In genomic region chr1:248421384-248421783, GRCh38 we compare ENCODE assay signal across 31 cellular contexts. TPM values are rescaled to one million over a fixed set of nuclear protein-coding genes. Genes with fewer than 3 reads are reported as not detected.
A peak's percentile ranks its signal among the peaks of the same experiment; 100 is the strongest.
DNase-seq lines count a peak whose midpoint lies in the region; ATAC-seq, FAIRE-seq and TF ChIP-seq lines count a peak whose summit lies in the region.
"Had no signal": no experiment of that assay in that cellular context is flagged by ENCODE, and none has a peak within 500 bp of the region (broad histone marks: within the 10 kb centered on the region; RNA-seq: fewer than 3 reads in every experiment).

No MANE protein-coding gene starts in this region.

- ATAC-seq in A549 (no peak), foreskin keratinocyte (no peak)
- ATAC-seq: gastroesophageal sphincter; left colon; natural killer cell treated with Interleukin-12 subunit alpha and Interleukin-12 subunit beta and Interleukin-15 and Interleukin-18, amount 100 ng/mL, for 72 hours; pancreas; stimulated activated effector memory CD8-positive, alpha-beta T cell treated with anti-CD3 and anti-CD28 coated beads, Interleukin-12 subunit alpha, Interleukin-12 subunit beta, amount 100 ng/mL, for 72 hours; T-cell had no signal

- peaks cover 5% of the 10 kb centered on the region; the same call in 2 of the 3 replicates for H3K9me3 ChIP-seq in A549
- no peaks in the 10 kb centered on the region for H3K9me3 ChIP-seq in HEK293 (ENCODE audit: control insufficient read depth, insufficient read depth, low read depth, low read length)
- H3K9me3 ChIP-seq in thyroid gland: no peaks in the 10 kb centered on the region
- H3K9me3 ChIP-seq: pancreas, testis had no signal

- H3K27ac ChIP-seq in A549 (no peak overlapping the region), HEK293 (ENCODE audit: extremely low read depth, low read depth, low read length) (no peak overlapping the region), foreskin keratinocyte (no peak overlapping the region), thyroid gland (no peak overlapping the region)
- H3K27ac ChIP-seq: cardiac muscle cell, dorsolateral prefrontal cortex, epithelial cell of prostate, gastroesophageal sphincter, pancreas, sigmoid colon, testis had no signal

- H3K36me3 ChIP-seq in HEK293 (ENCODE audit: control insufficient read depth in 2 of 2, insufficient read depth in 1 of 2, low read length in 2 of 2): no peaks in the 10 kb centered on the region
- H3K36me3 ChIP-seq in thyroid gland: no peaks in the 10 kb centered on the region
- H3K36me3 ChIP-seq: cardiac muscle cell, gastroesophageal sphincter, pancreas, sigmoid colon had no signal

- DNase-seq in A549 (ENCODE audit: low read depth in 1 of 2, low spot score in 1 of 2) (peak in 1 of 2 experiments; percentile 4), SK-N-DZ (ENCODE audit: low spot score) (peak; percentile 6), foreskin keratinocyte (peak; percentile 2 to 39), thyroid gland (no peak), NCI-H446 (lab: John Stamatoyannopoulos, UW) (no peak), H4 (ENCODE audit: low spot score) (no peak), T-helper 1 cell (no peak)
- DNase-seq: activated CD4-positive, alpha-beta T cell treated with anti-CD3 and anti-CD28 coated beads, Interleukin-2, amount 10 ng/mL, durations not matched to agents 7 days and 5 days; activated CD8-positive, alpha-beta memory T cell treated with anti-CD3 and anti-CD28 coated beads, Interleukin-2, amount 50 U/mL, for 4 hours; activated effector memory CD4-positive, alpha-beta T cell treated with Interleukin-2 at 50 U/mL for 16 hours; dorsolateral prefrontal cortex; HCEC 1CT; left colon; NCI-H1417 treated with DMSO at 0.1 percent for 48 hours; NCI-H82; pancreas; SIG-M5; sigmoid colon; T-cell; testis had no signal

- CTCF ChIA-PET in A549 (lab: Yijun Ruan, JAX) (interaction anchor here (0.6 kb wide), 1 partner anchor 547 kb away, joined by 4 read pairs; no protein-coding TSS in a partner anchor), HEK293 (lab: Yijun Ruan, JAX) (no interaction called here)

- H3K27me3 ChIP-seq in foreskin keratinocyte: no peaks in the 10 kb centered on the region
- no peaks in the 10 kb centered on the region for H3K27me3 ChIP-seq in thyroid gland
- H3K27me3 ChIP-seq: cardiac muscle cell, dorsolateral prefrontal cortex, gastroesophageal sphincter, pancreas, sigmoid colon, testis had no signal

- TF ChIP-seq POLR2A in A549 (IDR thresholded peaks at IDR 0.05; ENCODE audit: low read length) (no peak), thyroid gland (IDR thresholded peaks at IDR 0.05) (no peak)

- no peak for FAIRE-seq in A549 (lab: Jason Lieb, UNC)
- FAIRE-seq: HTR-8/SVneo had no signal

- no peak overlapping the region for H3K4me3 ChIP-seq in A549
- H3K4me3 ChIP-seq in HEK293 (ENCODE audit: low read depth, low read length): no peak overlapping the region
- H3K4me3 ChIP-seq in thyroid gland (replicated peaks in 1 of 3): no peak overlapping the region
- H3K4me3 ChIP-seq: cardiac muscle cell, dorsolateral prefrontal cortex, gastroesophageal sphincter, pancreas, sigmoid colon, testis had no signal

- no peaks in the 10 kb centered on the region for H3K4me1 ChIP-seq in A549
- no peaks in the 10 kb centered on the region for H3K4me1 ChIP-seq in HEK293 (ENCODE audit: control insufficient read depth, insufficient read depth, low read length)
- H3K4me1 ChIP-seq in foreskin keratinocyte: no peaks in the 10 kb centered on the region
- no peaks in the 10 kb centered on the region for H3K4me1 ChIP-seq in thyroid gland
- H3K4me1 ChIP-seq: gastroesophageal sphincter, pancreas, sigmoid colon, testis had no signal

- POLR2A ChIA-PET in A549 (lab: Yijun Ruan, JAX): no interaction called here
- POLR2A ChIA-PET in HEK293 (lab: Yijun Ruan, JAX): no interaction called here

- no peak for TF ChIP-seq RAD21 in A549 (conservative IDR thresholded peaks at IDR 0.05 in 1 of 2, IDR thresholded peaks at IDR 0.05 in 1 of 2)

- H3K4me2 ChIP-seq in A549: no peak overlapping the region

- no peak for TF ChIP-seq EP300 in A549 (IDR thresholded peaks at IDR 0.05)

- 2% methylated on average over 1 of the region's 1 CpG for WGBS in A549 (ENCODE audit: missing lambda C conversion rate)
- 20 to 37% methylated on average over 1 of the region's 1 CpG for WGBS in thyroid gland, 2 donors

- TF ChIP-seq CTCF in A549 (IDR thresholded peaks at IDR 0.05): no peak
- TF ChIP-seq CTCF in HEK293 (tag by site-specific recombination; IDR thresholded peaks at IDR 0.05): no peak
- no peak for TF ChIP-seq CTCF in foreskin keratinocyte (conservative IDR thresholded peaks at IDR 0.05)
- TF ChIP-seq CTCF in thyroid gland (IDR thresholded peaks at IDR 0.05): no peak

- intact Hi-C loops in thyroid gland (cut with DNase I): no loop called here

TF ChIP-seq in A549, 52 proteins besides CTCF, POLR2A, EP300 and RAD21:
- TF ChIP-seq ZFP36 (IDR thresholded peaks at IDR 0.05; ENCODE audit: borderline replicate concordance, partially characterized antibody) (peak; percentile 73), RCOR1 (IDR thresholded peaks at IDR 0.05; ENCODE audit: low read depth, low read length) (no peak)

TF ChIP-seq in HEK293, 187 proteins besides CTCF, POLR2A, EP300 and RAD21:
- TF ChIP-seq ZSCAN30 (tag by site-specific recombination; IDR thresholded peaks at IDR 0.05) (no peak), SETDB1 (IDR thresholded peaks at IDR 0.05; ENCODE audit: insufficient read length, low read length) (peak; percentile 89)

RNA-seq across cellular contexts. Expression of gene OR2T1, which starts 18.5 kb away (rescaled TPM):
- polyA plus RNA-seq in A549 (2011; rRNA removed) (not detected in 2 replicates), A549 (2017; fragmentation: RNase III; extraction: RNeasy Plus Mini Kit Qiagen cat#74134 plus additional on column Dnase treatment) (not detected in 3 replicates), foreskin keratinocyte (not detected in 2 replicates)
- not detected in 2 replicates for polyA plus RNA-seq in A549 (2012; cell fraction: cytosol; rRNA removed)
- polyA plus RNA-seq in A549 (2012; cell fraction: nucleus; rRNA removed): not detected in 2 replicates
- not detected in 2 replicates for polyA minus RNA-seq in A549 (2011; rRNA and poly(A)+ RNA removed)
- polyA plus RNA-seq in SK-N-DZ (2014; cell fraction: cytosol; rRNA removed): not detected in 2 replicates
- not detected in 2 replicates for polyA plus RNA-seq in SK-N-DZ (2014; cell fraction: nucleus; rRNA removed)
- total RNA-seq in foreskin keratinocyte (not detected in 2 replicates), thyroid gland (not detected)
- total RNA-seq in H4 (2014; rRNA removed; shearing (Covaris generic)): not detected in 2 replicates
- total RNA-seq: activated CD4-positive, alpha-beta T cell treated with anti-CD3 and anti-CD28 coated beads, Interleukin-2, amount 10 ng/mL, durations not matched to agents 7 days and 5 days; cardiac muscle cell; gastroesophageal sphincter; left colon; mesothelial cell of epicardium; natural killer cell treated with Interleukin-12 subunit alpha and Interleukin-12 subunit beta and Interleukin-15 and Interleukin-18, amount 100 ng/mL, for 72 hours; pancreas; sigmoid colon; T-cell; testis had no signal
- polyA plus RNA-seq: adipose tissue, AG04450, cardiac muscle cell, CD14-positive monocyte, pancreas, sigmoid colon had no signal

RNA-seq across cellular contexts. Expression of gene OR2T2, which starts 24.1 kb away (rescaled TPM):
- not detected in 2 replicates for polyA plus RNA-seq in A549 (2011; rRNA removed)
- polyA plus RNA-seq in A549 (2012; cell fraction: cytosol; rRNA removed): not detected in 2 replicates
- polyA plus RNA-seq in A549 (2012; cell fraction: nucleus; rRNA removed): not detected in 2 replicates
- not detected in 3 replicates for polyA plus RNA-seq in A549 (2017; fragmentation: RNase III; extraction: RNeasy Plus Mini Kit Qiagen cat#74134 plus additional on column Dnase treatment)
- not detected in 2 replicates for polyA minus RNA-seq in A549 (2011; rRNA and poly(A)+ RNA removed)
- polyA plus RNA-seq in SK-N-DZ (2014; cell fraction: cytosol; rRNA removed): not detected in 2 replicates
- not detected in 2 replicates for polyA plus RNA-seq in SK-N-DZ (2014; cell fraction: nucleus; rRNA removed)
- total RNA-seq in foreskin keratinocyte: not detected in 2 replicates
- polyA plus RNA-seq in foreskin keratinocyte: not detected in 2 replicates
- total RNA-seq in thyroid gland: not detected
- total RNA-seq in H4 (2014; rRNA removed; shearing (Covaris generic)): not detected in 2 replicates
- total RNA-seq: activated CD4-positive, alpha-beta T cell treated with anti-CD3 and anti-CD28 coated beads, Interleukin-2, amount 10 ng/mL, durations not matched to agents 7 days and 5 days; cardiac muscle cell; gastroesophageal sphincter; left colon; mesothelial cell of epicardium; natural killer cell treated with Interleukin-12 subunit alpha and Interleukin-12 subunit beta and Interleukin-15 and Interleukin-18, amount 100 ng/mL, for 72 hours; sigmoid colon; T-cell; testis had no signal
- polyA plus RNA-seq: adipose tissue, AG04450, cardiac muscle cell, CD14-positive monocyte, pancreas, sigmoid colon had no signal

RNA-seq across cellular contexts. Expression of gene OR2T6, which starts 45.8 kb away (rescaled TPM):
- not detected in 2 replicates for polyA plus RNA-seq in A549 (2011; rRNA removed)
- not detected in 2 replicates for polyA plus RNA-seq in A549 (2012; cell fraction: cytosol; rRNA removed)
- not detected in 2 replicates for polyA plus RNA-seq in A549 (2012; cell fraction: nucleus; rRNA removed)
- not detected in 3 replicates for polyA plus RNA-seq in A549 (2017; fragmentation: RNase III; extraction: RNeasy Plus Mini Kit Qiagen cat#74134 plus additional on column Dnase treatment)
- not detected in 2 replicates for polyA minus RNA-seq in A549 (2011; rRNA and poly(A)+ RNA removed)
- not detected in 2 replicates for polyA plus RNA-seq in SK-N-DZ (2014; cell fraction: cytosol; rRNA removed)
- polyA plus RNA-seq in SK-N-DZ (2014; cell fraction: nucleus; rRNA removed): not detected in 2 replicates
- not detected in 2 replicates for total RNA-seq in foreskin keratinocyte
- polyA plus RNA-seq in foreskin keratinocyte: not detected in 2 replicates
- not detected for total RNA-seq in thyroid gland
- total RNA-seq in H4 (2014; rRNA removed; shearing (Covaris generic)): not detected in 2 replicates
- total RNA-seq: activated CD4-positive, alpha-beta T cell treated with anti-CD3 and anti-CD28 coated beads, Interleukin-2, amount 10 ng/mL, durations not matched to agents 7 days and 5 days; cardiac muscle cell; left colon; mesothelial cell of epicardium; natural killer cell treated with Interleukin-12 subunit alpha and Interleukin-12 subunit beta and Interleukin-15 and Interleukin-18, amount 100 ng/mL, for 72 hours; pancreas; sigmoid colon; T-cell had no signal
- polyA plus RNA-seq: adipose tissue, AG04450, cardiac muscle cell, CD14-positive monocyte, pancreas, sigmoid colon had no signal

RNA-seq across cellular contexts. Expression of gene OR2T3, which starts 51.8 kb away (rescaled TPM):
- polyA plus RNA-seq in A549 (2011; rRNA removed): not detected in 2 replicates
- not detected in 2 replicates for polyA plus RNA-seq in A549 (2012; cell fraction: cytosol; rRNA removed)
- polyA plus RNA-seq in A549 (2012; cell fraction: nucleus; rRNA removed): not detected in 2 replicates
- polyA plus RNA-seq in A549 (2017; fragmentation: RNase III; extraction: RNeasy Plus Mini Kit Qiagen cat#74134 plus additional on column Dnase treatment): not detected in 3 replicates
- not detected in 2 replicates for polyA minus RNA-seq in A549 (2011; rRNA and poly(A)+ RNA removed)
- polyA plus RNA-seq in SK-N-DZ (2014; cell fraction: cytosol; rRNA removed): not detected in 2 replicates
- polyA plus RNA-seq in SK-N-DZ (2014; cell fraction: nucleus; rRNA removed): not detected in 2 replicates
- not detected in 2 replicates for total RNA-seq in foreskin keratinocyte
- polyA plus RNA-seq in foreskin keratinocyte: not detected in 2 replicates
- not detected for total RNA-seq in thyroid gland
- not detected in 2 replicates for total RNA-seq in H4 (2014; rRNA removed; shearing (Covaris generic))
- total RNA-seq: activated CD4-positive, alpha-beta T cell treated with anti-CD3 and anti-CD28 coated beads, Interleukin-2, amount 10 ng/mL, durations not matched to agents 7 days and 5 days; cardiac muscle cell; gastroesophageal sphincter; left colon; mesothelial cell of epicardium; pancreas; sigmoid colon; T-cell; testis had no signal
- polyA plus RNA-seq: adipose tissue, AG04450, cardiac muscle cell, CD14-positive monocyte, pancreas, sigmoid colon had no signal

RNA-seq across cellular contexts. Expression of gene OR2T4, which starts 59.9 kb away (rescaled TPM):
- polyA plus RNA-seq in A549 (2011; rRNA removed) (not detected in 2 replicates), A549 (2017; fragmentation: RNase III; extraction: RNeasy Plus Mini Kit Qiagen cat#74134 plus additional on column Dnase treatment) (not detected in 3 replicates), foreskin keratinocyte (not detected in 2 replicates)
- not detected in 2 replicates for polyA plus RNA-seq in A549 (2012; cell fraction: cytosol; rRNA removed)
- polyA plus RNA-seq in A549 (2012; cell fraction: nucleus; rRNA removed): not detected in 2 replicates
- not detected in 2 replicates for polyA minus RNA-seq in A549 (2011; rRNA and poly(A)+ RNA removed)
- not detected in 2 replicates for polyA plus RNA-seq in SK-N-DZ (2014; cell fraction: cytosol; rRNA removed)
- not detected in 2 replicates for polyA plus RNA-seq in SK-N-DZ (2014; cell fraction: nucleus; rRNA removed)
- total RNA-seq in foreskin keratinocyte (not detected in 2 replicates), thyroid gland (not detected)
- total RNA-seq in H4 (2014; rRNA removed; shearing (Covaris generic)): 0.31 TPM in 1 of 2 replicates, not detected in the other
- total RNA-seq: activated CD4-positive, alpha-beta T cell treated with anti-CD3 and anti-CD28 coated beads, Interleukin-2, amount 10 ng/mL, durations not matched to agents 7 days and 5 days; cardiac muscle cell; gastroesophageal sphincter; left colon; mesothelial cell of epicardium; natural killer cell treated with Interleukin-12 subunit alpha and Interleukin-12 subunit beta and Interleukin-15 and Interleukin-18, amount 100 ng/mL, for 72 hours; pancreas; sigmoid colon; T-cell; testis had no signal
- polyA plus RNA-seq: adipose tissue, AG04450, cardiac muscle cell, CD14-positive monocyte, pancreas, sigmoid colon had no signal

Comparison
In these comparisons a context has a peak if more than half of its experiments do, and no peak if none do; other contexts are left out.
1. DNase-seq: peak in SK-N-DZ (single experiment) and foreskin keratinocyte (2 of 2); none in thyroid gland (0 of 2), NCI-H446 (0 of 2), H4 (single experiment) and T-helper 1 cell (0 of 5).